ENCODE assay signal across 8 cellular contexts in genomic region chr1:202810615-202811295, GRCh38. TPM values are rescaled to one million over a fixed set of nuclear protein-coding genes. Genes with fewer than 3 reads are reported as not detected.
DNase-seq lines count a peak whose midpoint lies in the region; ATAC-seq and TF ChIP-seq lines count a peak whose summit lies in the region.

TSS of gene PCAT6 (plus strand) at chr1:202810954.

- CTCF ChIA-PET in mammary epithelial cell (lab: Charles Lee; ENCODE audit: low non-redundant PET): no interaction called here

- H4K20me1 ChIP-seq in mammary epithelial cell (ENCODE audit: insufficient read depth, low read length): no peaks in the 10 kb centered on the region

- peak within 1 kb of the TSS; percentile 96 for H2AFZ ChIP-seq in mammary epithelial cell (ENCODE audit: low read depth, low read length)

- dilution Hi-C loops in mammary epithelial cell (cut with HindIII; ENCODE audit: low sequenced_read_pairs): no loop called here

- peak; percentile 63 for ATAC-seq in GM18858 (IDR thresholded peaks at IDR 0.05; ENCODE audit: unreplicated experiment)
- ATAC-seq in HG03095 (IDR thresholded peaks at IDR 0.05; ENCODE audit: unreplicated experiment): peak; percentile 66

- in situ Hi-C loops in mammary epithelial cell (cut with MboI; ENCODE audit: low sequenced_read_pairs in 2 of 2): loop anchor here in 1 of 2 donors (5.0 to 25.0 kb wide), 2 partner anchors 52 to 98 kb away; partner anchors contain the start of gene SYT2

- H3K27ac ChIP-seq in WERI-Rb-1: peak within 1 kb of the TSS; percentile 49
- peak within 1 kb of the TSS; percentile 62 for H3K27ac ChIP-seq in mammary epithelial cell (ENCODE audit: insufficient read depth, low read depth, low read length)
- H3K27ac ChIP-seq in skin epidermis: peak within 1 kb of the TSS; percentile 51 to 95 (median 84)

- H3K4me1 ChIP-seq in mammary epithelial cell (ENCODE audit: insufficient read depth, low read length): peaks cover 39% of the 10 kb centered on the region

- no peaks in the 10 kb centered on the region for H3K27me3 ChIP-seq in WERI-Rb-1 (ENCODE audit: insufficient read depth, low read depth, severe bottlenecking)
- H3K27me3 ChIP-seq in mammary epithelial cell (ENCODE audit: insufficient read depth, low read length): no peaks in the 10 kb centered on the region

- peak within 1 kb of the TSS; percentile 16 for H3K9ac ChIP-seq in mammary epithelial cell (ENCODE audit: insufficient read depth, low read length)

- peak within 1 kb of the TSS; percentile 90 for H3K4me2 ChIP-seq in mammary epithelial cell (ENCODE audit: insufficient read depth, low read depth, low read length)

- TF ChIP-seq CTCF in WERI-Rb-1 (IDR thresholded peaks at IDR 0.05; ENCODE audit: low read depth, low read length): no peak
- TF ChIP-seq CTCF in mammary epithelial cell (conservative IDR thresholded peaks at IDR 0.05 in 1 of 2, IDR thresholded peaks at IDR 0.05 in 1 of 2; ENCODE audit: extremely low read depth in 1 of 2, insufficient read depth in 1 of 2, low read depth in 1 of 2, low read length in 2 of 2): no peak

- H3K79me2 ChIP-seq in mammary epithelial cell (ENCODE audit: insufficient read depth, low read length): peaks cover 25% of the 10 kb centered on the region

- DNase-seq in A172 (ENCODE audit: low spot score) (peak; percentile 90), NCI-H2171 treated with DMSO at 0.1 percent for 48 hours (lab: John Stamatoyannopoulos, UW) (peak; percentile 85), WERI-Rb-1 (peak; percentile 100), mammary epithelial cell (peak; percentile 91), iPS-NIHi11 (ENCODE audit: low spot score) (peak; percentile 99)

- 3% methylated on average over 36 of the region's 53 CpGs for WGBS in mammary epithelial cell (ENCODE audit: low coverage, missing lambda C conversion rate)

- TSS peak; percentile 22 for BruUV-seq in mammary epithelial cell (replicated peaks; lab: Mats Ljungman, UMichigan)

- intact Hi-C loops in mammary epithelial cell (cut with micrococcal nuclease): loop anchor here (1.0 to 2.0 kb wide), 3 partner anchors 42 to 188 kb away; partner anchors contain the start of gene RABIF

- no peaks in the 10 kb centered on the region for H3K9me3 ChIP-seq in WERI-Rb-1 (ENCODE audit: severe bottlenecking)
- no peaks in the 10 kb centered on the region for H3K9me3 ChIP-seq in mammary epithelial cell (replicated peaks; ENCODE audit: insufficient read depth, low read length)

- H3K4me3 ChIP-seq in WERI-Rb-1 (ENCODE audit: low read depth, low read length) (peak within 1 kb of the TSS; percentile 79), mammary epithelial cell (replicated peaks in 1 of 3; ENCODE audit: insufficient read depth in 1 of 3, low read depth in 2 of 3, low read length in 3 of 3) (peak within 1 kb of the TSS; percentile 43 to 60 (median 58)), skin epidermis (peak within 1 kb of the TSS; percentile 55 to 89 (median 67))

- H3K36me3 ChIP-seq in WERI-Rb-1: peaks cover 4% of the 10 kb centered on the region; the same call in 1 of the 2 replicates
- H3K36me3 ChIP-seq in mammary epithelial cell (ENCODE audit: insufficient read depth, low read length): no peaks in the 10 kb centered on the region

RNA-seq across cellular contexts. Expression of gene PCAT6, which starts in this region (rescaled TPM):
- not detected in 2 replicates for total RNA-seq in A172 (2014; rRNA removed; shearing (Covaris generic))
- 1 to 10 TPM in 1 of 2 donors, under 1 TPM in 1; 0.17 to 5.6 TPM for total RNA-seq in mammary epithelial cell
- polyA plus RNA-seq in mammary epithelial cell: 2.4 TPM
- polyA minus RNA-seq in mammary epithelial cell: 1.4 TPM

Comparison
In these comparisons a context has a peak if more than half of its experiments do, and no peak if none do; other contexts are left out.
1. Peak in every context shown above with its lines: DNase-seq, ATAC-seq, H3K4me3 ChIP-seq and H3K27ac ChIP-seq.
2. Peak in DNase-seq in A172; RNA of the gene not detected or under 1 TPM.